Comparison of ENCODE assay signal across 28 cellular contexts in the genomic region with DNA sequence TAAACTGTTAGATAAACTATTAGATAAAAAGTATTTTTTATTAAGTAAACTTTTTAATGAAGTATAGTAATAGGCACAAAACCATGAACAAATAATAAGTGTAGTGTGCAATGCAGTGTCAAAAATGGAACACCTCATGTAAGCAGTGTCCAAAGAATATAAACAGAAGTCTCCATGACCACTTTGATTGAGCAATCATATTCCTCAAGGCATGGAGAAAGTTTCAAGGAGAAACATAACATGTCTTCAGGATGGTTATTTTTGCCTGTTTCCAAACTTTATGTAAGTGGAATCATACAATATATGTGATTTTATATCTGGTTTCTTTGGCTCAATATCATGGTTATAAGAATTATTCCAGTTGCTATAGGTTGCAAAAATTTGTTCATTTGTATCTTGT. TPM values are rescaled to one million over a fixed set of nuclear protein-coding genes. Genes with fewer than 3 reads are reported as not detected.
"Had no signal": no experiment of that assay in that cellular context is flagged by ENCODE, and none has a peak within 500 bp of the region (broad histone marks: within the 10 kb centered on the region; RNA-seq: fewer than 3 reads in every experiment).

No MANE protein-coding gene starts in this region.

- H3K36me3 ChIP-seq: neutrophil, pancreas, prostate gland, spleen, suprapubic skin, tibial artery, transverse colon, upper lobe of right lung, uterus had no signal

- H3K27me3 ChIP-seq: pancreas, testis had no signal

- H3K4me2 ChIP-seq: smooth muscle cell had no signal

- ATAC-seq: naive thymus-derived CD8-positive, alpha-beta T cell; natural killer cell treated with Interleukin-12 subunit alpha and Interleukin-12 subunit beta and Interleukin-15 and Interleukin-18, amount 100 ng/mL, for 72 hours; pancreas; right cardiac atrium; sciatic nerve; stimulated activated memory B cell treated with anti-CD40 and anti-IgM and Interleukin-4, amounts not matched to agents 10 μg/mL and 1 μg/mL and 100 μg/mL, for 72 hours; stimulated activated naive CD8-positive, alpha-beta T cell treated with anti-CD3 and anti-CD28 coated beads, Interleukin-15, amount 100 ng/mL, for 72 hours; stimulated activated naive CD8-positive, alpha-beta T cell treated with anti-CD3 and anti-CD28 coated beads, Interleukin-15, Interleukin-2, amounts not matched to agents 100 U/mL and 50 U/mL, for 24 hours; upper lobe of right lung had no signal

- DNase-seq: naive thymus-derived CD8-positive, alpha-beta T cell; nephron progenitor cell; nucleus accumbens; pancreas; right cardiac atrium; spleen; stimulated activated CD4-positive, alpha-beta T cell treated with anti-CD3 and anti-CD28 coated beads, Interleukin-12 subunit alpha, Interleukin-12 subunit beta, amount 100 ng/mL, for 4 hours; stimulated activated CD4-positive, alpha-beta T cell treated with anti-CD3 and anti-CD28 coated beads, Interleukin-1b, Interleukin-23, amount 100 ng/mL, for 48 hours; stimulated activated CD4-positive, alpha-beta T cell treated with anti-CD3 and anti-CD28 coated beads, Interleukin-4, amount 100 ng/mL, for 1 hour; stimulated activated CD4-positive, alpha-beta T cell treated with anti-CD3 and anti-CD28 coated beads, Interleukin-4, amount 100 ng/mL, for 4 hours; stimulated activated CD8-positive, alpha-beta memory T cell treated with anti-CD3 and anti-CD28 coated beads, Interleukin-4, amount 100 ng/mL, for 48 hours; stimulated activated naive CD4-positive, alpha-beta T cell; stimulated activated naive CD8-positive, alpha-beta T cell treated with anti-CD3 and anti-CD28 coated beads, Interleukin-15, amount 100 ng/mL, for 72 hours; stimulated activated naive CD8-positive, alpha-beta T cell treated with anti-CD3 and anti-CD28 coated beads, Interleukin-15, Interleukin-2, amounts not matched to agents 100 U/mL and 50 U/mL, for 24 hours; substantia nigra; testis; tibial artery; transverse colon; upper lobe of right lung; uterus had no signal

- H3K27ac ChIP-seq: neutrophil, pancreas, prostate gland, skin epidermis, spleen, suprapubic skin, testis, tibial artery, transverse colon, upper lobe of right lung, uterus had no signal

- H3K4me3 ChIP-seq: pancreas, prostate gland, skin epidermis, smooth muscle cell, spleen, suprapubic skin, testis, tibial artery, transverse colon, upper lobe of right lung, uterus had no signal

- H3K9me3 ChIP-seq: neutrophil, pancreas, prostate gland, spleen, suprapubic skin, testis, tibial artery, transverse colon, upper lobe of right lung, uterus had no signal

- H3K4me1 ChIP-seq: pancreas, prostate gland, testis, transverse colon, uterus had no signal

RNA-seq across cellular contexts. Expression of a gene that starts 6.1 kb away (rescaled TPM):
- total RNA-seq: naive thymus-derived CD8-positive, alpha-beta T cell; natural killer cell treated with Interleukin-12 subunit alpha and Interleukin-12 subunit beta and Interleukin-15 and Interleukin-18, amount 100 ng/mL, for 72 hours had no signal
- polyA plus RNA-seq: naive thymus-derived CD8-positive, alpha-beta T cell; smooth muscle cell had no signal
